ENCODE assay signal across 12 cellular contexts in the genomic region with DNA sequence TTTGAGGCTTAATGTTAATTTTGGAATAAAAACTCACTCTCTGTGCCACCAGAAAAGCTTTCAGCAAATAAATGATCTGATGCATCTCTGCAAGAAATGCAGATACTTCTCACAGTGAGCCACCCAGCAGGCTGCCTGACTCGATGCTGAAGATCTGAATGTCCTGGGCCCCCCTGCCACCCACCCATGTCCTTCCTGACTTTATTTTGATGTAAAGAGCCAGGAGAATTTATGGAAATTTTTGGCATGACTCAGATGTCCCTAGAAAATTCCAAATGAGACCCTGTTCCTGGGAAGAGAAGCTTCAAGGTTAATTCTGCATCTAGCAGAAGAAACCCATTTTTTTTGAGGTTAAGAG.
A peak's percentile ranks its signal among the peaks of the same experiment; 100 is the strongest.
DNase-seq lines count a peak whose midpoint lies in the region; ATAC-seq lines count a peak whose summit lies in the region.
"Had no signal": no experiment of that assay in that cellular context is flagged by ENCODE, and none has a peak within 500 bp of the region (broad histone marks: within the 10 kb centered on the region; RNA-seq: fewer than 3 reads in every experiment).

No MANE protein-coding gene starts in this region.

- no peak overlapping the region for H3K4me3 Mint-ChIP-seq in CD4-positive, CD25-positive, alpha-beta regulatory T cell
- H3K4me3 Mint-ChIP-seq in activated T-helper 2 cell treated with anti-CD3 and anti-CD28 coated beads, Interferon-gamma antibody, Interleukin-2, Interleukin-4, amounts not matched to agents 10 μg/mL and 5 μg/mL and 100 μg/mL, durations not matched to agents 14 hours and 24 hours and 36 hours (ENCODE audit: low read depth), result peak overlapping the region; percentile 8

- H2BK12ac ChIP-seq in mesenchymal stem cell (ENCODE audit: low read length in 2 of 2), result no peak overlapping the region

- peaks cover 12% of the 10 kb centered on the region for H3K4me1 ChIP-seq in CD4-positive, CD25-positive, alpha-beta regulatory T cell (ENCODE audit: control insufficient read depth, insufficient read depth, low read length, poor library complexity, severe bottlenecking)
- peaks cover 2% of the 10 kb centered on the region for H3K4me1 ChIP-seq in mesenchymal stem cell (ENCODE audit: control insufficient read depth, insufficient read depth, low read depth, low read length)

- H3K4me3 ChIP-seq in CD4-positive, CD25-positive, alpha-beta regulatory T cell (ENCODE audit: low read depth, low read length), result no peak overlapping the region
- peak overlapping the region in 1 of 2 experiments; percentile 46 for H3K4me3 ChIP-seq in mesenchymal stem cell (ENCODE audit: insufficient read depth in 1 of 2, low read depth in 1 of 2, low read length in 2 of 2)
- H3K4me3 ChIP-seq: esophagus muscularis mucosa, ovary had no signal

- no peaks in the 10 kb centered on the region for H3K79me1 ChIP-seq in mesenchymal stem cell (replicated peaks; ENCODE audit: low read length, poor library complexity, severe bottlenecking)

- H3K9ac ChIP-seq in mesenchymal stem cell (ENCODE audit: low read length), result peak overlapping the region; percentile 27

- in situ Hi-C loops in G401 (cut with HindIII; ENCODE audit: low sequenced_read_pairs), result no loop called here

- no peak for DNase-seq in CD4-positive, CD25-positive, alpha-beta regulatory T cell
- no peak for DNase-seq in activated T-helper 2 cell treated with anti-CD3 and anti-CD28 coated beads, Interferon-gamma antibody, Interleukin-2, Interleukin-4, amounts not matched to agents 10 μg/mL and 5 μg/mL and 100 μg/mL, durations not matched to agents 14 hours and 24 hours and 36 hours (ENCODE audit: low spot score)
- no peak for DNase-seq in mesenchymal stem cell
- no peak for DNase-seq in kidney tubule cell (ENCODE audit: low spot score)
- DNase-seq in G401 (ENCODE audit: low spot score), result no peak
- no peak for DNase-seq in globus pallidus (ENCODE audit: low spot score)
- DNase-seq in effector CD4-positive, alpha-beta T cell, result no peak

- H3K18ac ChIP-seq in mesenchymal stem cell (ENCODE audit: low read depth in 1 of 2, low read length in 2 of 2), result no peak overlapping the region

- H2BK15ac ChIP-seq in mesenchymal stem cell (ENCODE audit: low read depth, poor library complexity, severe bottlenecking), result no peak overlapping the region

- H3K27ac Mint-ChIP-seq in CD4-positive, CD25-positive, alpha-beta regulatory T cell, result peak overlapping the region in 2 of 3 donors; percentile 59 to 64
- H3K27ac Mint-ChIP-seq in activated T-helper 2 cell treated with anti-CD3 and anti-CD28 coated beads, Interferon-gamma antibody, Interleukin-2, Interleukin-4, amounts not matched to agents 10 μg/mL and 5 μg/mL and 100 μg/mL, durations not matched to agents 14 hours and 24 hours and 36 hours, result peak overlapping the region; percentile 16
- H3K27ac Mint-ChIP-seq: activated naive CD4-positive, alpha-beta T cell treated with anti-CD3 and anti-CD28 coated beads, Interleukin-2, amount 50 U/mL, for 72 hours; stimulated activated naive CD8-positive, alpha-beta T cell treated with anti-CD3 and anti-CD28 coated beads, Interleukin-15, amount 100 ng/mL, for 72 hours had no signal

- H3K14ac ChIP-seq in mesenchymal stem cell (ENCODE audit: low read length in 2 of 2), result no peak overlapping the region

- peaks cover 4 to 42% (median 16%) of the 10 kb centered on the region in 4 donors for H3K4me1 Mint-ChIP-seq in CD4-positive, CD25-positive, alpha-beta regulatory T cell
- H3K4me1 Mint-ChIP-seq in activated T-helper 2 cell treated with anti-CD3 and anti-CD28 coated beads, Interferon-gamma antibody, Interleukin-2, Interleukin-4, amounts not matched to agents 10 μg/mL and 5 μg/mL and 100 μg/mL, durations not matched to agents 14 hours and 24 hours and 36 hours (ENCODE audit: low read depth), result peaks cover 29% of the 10 kb centered on the region

- H3K4me2 ChIP-seq in mesenchymal stem cell (ENCODE audit: low read length, poor library complexity, severe bottlenecking), result no peak overlapping the region

- no peak overlapping the region for H3K4ac ChIP-seq in mesenchymal stem cell (ENCODE audit: low read depth in 1 of 2, low read length in 2 of 2)

- no peak overlapping the region for H4K8ac ChIP-seq in mesenchymal stem cell (ENCODE audit: low read length)

- no peak for ATAC-seq in CD4-positive, CD25-positive, alpha-beta regulatory T cell (ENCODE audit: low read depth in 2 of 2)
- peak; percentile 4 for ATAC-seq in HG02588 (IDR thresholded peaks at IDR 0.05; ENCODE audit: unreplicated experiment)

- H4K91ac ChIP-seq in mesenchymal stem cell (ENCODE audit: low read length), result no peak overlapping the region

- no peaks in the 10 kb centered on the region for H3K36me3 ChIP-seq in CD4-positive, CD25-positive, alpha-beta regulatory T cell (ENCODE audit: control insufficient read depth, insufficient read depth, low read length)
- H3K36me3 ChIP-seq in mesenchymal stem cell (ENCODE audit: control insufficient read depth in 1 of 2, insufficient read depth in 2 of 2, low read depth in 1 of 2, low read length in 2 of 2), result no peaks in the 10 kb centered on the region
- H3K36me3 ChIP-seq: esophagus muscularis mucosa, ovary had no signal

- WGBS in mesenchymal stem cell, result no CpG with 5 or more reads among the region's 1 CpG

- no peak overlapping the region for H3K27ac ChIP-seq in CD4-positive, CD25-positive, alpha-beta regulatory T cell (ENCODE audit: insufficient read depth, low read length, poor library complexity, severe bottlenecking)
- no peak overlapping the region for H3K27ac ChIP-seq in mesenchymal stem cell (ENCODE audit: low read length, poor library complexity, severe bottlenecking)
- H3K27ac ChIP-seq: esophagus muscularis mucosa, ovary had no signal

- peaks cover 0 to 3% (median 0%) of the 10 kb centered on the region in 7 donors for H3K9me3 Mint-ChIP-seq in CD4-positive, CD25-positive, alpha-beta regulatory T cell
- H3K9me3 Mint-ChIP-seq in activated T-helper 2 cell treated with anti-CD3 and anti-CD28 coated beads, Interferon-gamma antibody, Interleukin-2, Interleukin-4, amounts not matched to agents 10 μg/mL and 5 μg/mL and 100 μg/mL, durations not matched to agents 14 hours and 24 hours and 36 hours, result no peaks in the 10 kb centered on the region
- H3K9me3 Mint-ChIP-seq: activated naive CD4-positive, alpha-beta T cell treated with anti-CD3 and anti-CD28 coated beads, Interleukin-2, amount 50 U/mL, for 72 hours had no signal

- no peak overlapping the region for H3K23ac ChIP-seq in mesenchymal stem cell (ENCODE audit: low read length in 2 of 2)

- H3K27me3 Mint-ChIP-seq in CD4-positive, CD25-positive, alpha-beta regulatory T cell, result peaks cover 15% of the 10 kb centered on the region
- H3K27me3 Mint-ChIP-seq in activated T-helper 2 cell treated with anti-CD3 and anti-CD28 coated beads, Interferon-gamma antibody, Interleukin-2, Interleukin-4, amounts not matched to agents 10 μg/mL and 5 μg/mL and 100 μg/mL, durations not matched to agents 14 hours and 24 hours and 36 hours (ENCODE audit: low read depth), result peaks cover 11% of the 10 kb centered on the region
- H3K27me3 Mint-ChIP-seq: stimulated activated naive CD8-positive, alpha-beta T cell treated with anti-CD3 and anti-CD28 coated beads, Interleukin-15, amount 100 ng/mL, for 72 hours had no signal

- H2AK5ac ChIP-seq in mesenchymal stem cell (ENCODE audit: low read length, severe bottlenecking), result no peak overlapping the region

- H3K27me3 ChIP-seq in CD4-positive, CD25-positive, alpha-beta regulatory T cell (ENCODE audit: control insufficient read depth, insufficient read depth, low read length), result no peaks in the 10 kb centered on the region
- peaks cover 0 to 27% of the 10 kb centered on the region in 2 experiments for H3K27me3 ChIP-seq in mesenchymal stem cell (ENCODE audit: control insufficient read depth in 1 of 2, insufficient read depth in 1 of 2, low read length in 2 of 2)
- H3K27me3 ChIP-seq: esophagus muscularis mucosa, ovary had no signal

- no peak overlapping the region for H2AFZ ChIP-seq in mesenchymal stem cell (ENCODE audit: low read depth, low read length)

- intact Hi-C loops in activated T-helper 2 cell treated with anti-CD3 and anti-CD28 coated beads, Interferon-gamma antibody, Interleukin-2, Interleukin-4, amounts not matched to agents 10 μg/mL and 5 μg/mL and 100 μg/mL, durations not matched to agents 14 hours and 24 hours and 36 hours (cut with micrococcal nuclease), result loop anchor here (1.0 kb wide), 4 partner anchors 39 to 196 kb away; no protein-coding TSS in a partner anchor

- no peaks in the 10 kb centered on the region for H3K9me3 ChIP-seq in CD4-positive, CD25-positive, alpha-beta regulatory T cell (ENCODE audit: control insufficient read depth in 2 of 2, low read length in 2 of 2)
- H3K9me3 ChIP-seq in mesenchymal stem cell (ENCODE audit: control insufficient read depth, low read length), result no peaks in the 10 kb centered on the region
- H3K9me3 ChIP-seq: esophagus muscularis mucosa, ovary had no signal

- no peak overlapping the region for H2BK120ac ChIP-seq in mesenchymal stem cell (ENCODE audit: low read depth, low read length)

- H3K36me3 Mint-ChIP-seq in CD4-positive, CD25-positive, alpha-beta regulatory T cell, result no peaks in the 10 kb centered on the region
- H3K36me3 Mint-ChIP-seq in activated T-helper 2 cell treated with anti-CD3 and anti-CD28 coated beads, Interferon-gamma antibody, Interleukin-2, Interleukin-4, amounts not matched to agents 10 μg/mL and 5 μg/mL and 100 μg/mL, durations not matched to agents 14 hours and 24 hours and 36 hours (ENCODE audit: low read depth), result no peaks in the 10 kb centered on the region
- H3K36me3 Mint-ChIP-seq: activated naive CD4-positive, alpha-beta T cell treated with anti-CD3 and anti-CD28 coated beads, Interleukin-2, amount 50 U/mL, for 72 hours had no signal

- no peak overlapping the region for H2BK5ac ChIP-seq in mesenchymal stem cell (ENCODE audit: low read depth, low read length, poor library complexity, severe bottlenecking)
